In the genomic region with DNA sequence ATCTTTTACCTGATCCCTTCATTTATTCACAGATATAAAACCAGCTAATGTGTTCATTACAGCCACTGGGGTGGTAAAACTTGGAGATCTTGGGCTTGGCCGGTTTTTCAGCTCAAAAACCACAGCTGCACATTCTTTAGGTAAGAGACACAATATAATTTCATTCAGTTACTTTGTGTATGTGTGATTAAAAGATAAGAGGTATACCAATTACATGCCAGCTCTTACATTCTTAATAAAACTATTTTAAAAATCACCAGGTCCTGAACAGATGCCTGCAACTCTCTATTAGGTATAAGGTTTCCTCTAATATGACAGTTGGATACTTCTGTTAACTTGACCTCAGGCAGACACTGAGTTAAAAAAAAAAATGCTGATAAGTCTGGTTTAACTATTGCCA, we compare ENCODE assay signal across 16 cellular contexts.
"Had no signal": no experiment of that assay in that cellular context is flagged by ENCODE, and none has a peak within 500 bp of the region (broad histone marks: within the 10 kb centered on the region; RNA-seq: fewer than 3 reads in every experiment).

No MANE protein-coding gene starts in this region.

- H3K27ac ChIP-seq: cardiac muscle cell, epithelial cell of prostate, heart left ventricle, left lung, transverse colon, vagina had no signal

- H3K4me1 ChIP-seq: vagina had no signal

- H3K27me3 Mint-ChIP-seq: activated naive CD8-positive, alpha-beta T cell; naive B cell; progenitor cell of endocrine pancreas; stimulated activated naive CD8-positive, alpha-beta T cell treated with anti-CD3 and anti-CD28 coated beads, Interleukin-15, Interleukin-2, amounts not matched to agents 100 ng/mL and 50 ng/mL, for 24 hours had no signal

- H3K4me3 Mint-ChIP-seq: activated naive CD8-positive, alpha-beta T cell; activated T-helper 1 cell treated with anti-CD3 and anti-CD28 coated beads, Interleukin-12 subunit alpha, Interleukin-12 subunit beta, Interleukin-2, Interleukin-4 antibody, amounts not matched to agents 30 ng/mL and 10 ng/mL and 1 ng/mL, durations not matched to agents 14 hours and 24 hours and 36 hours; naive B cell; neural crest cell; stimulated activated naive CD8-positive, alpha-beta T cell treated with anti-CD3 and anti-CD28 coated beads, Interleukin-15, Interleukin-2, amounts not matched to agents 100 ng/mL and 50 ng/mL, for 24 hours had no signal

- H3K36me3 ChIP-seq: cardiac muscle cell, left lung, vagina had no signal

- H3K4me1 Mint-ChIP-seq: neural crest cell had no signal

- H3K4me3 ChIP-seq: cardiac muscle cell, heart left ventricle, left lung, transverse colon, vagina had no signal

- DNase-seq: activated CD4-positive, alpha-beta T cell treated with anti-CD3 and anti-CD28 coated beads, Interleukin-2, amount 50 U/mL, for 48 hours; activated T-cell treated with anti-CD3 and anti-CD28 coated beads for 4 hours; dermis blood vessel endothelial cell; effector memory CD4-positive, alpha-beta T cell; heart left ventricle; left lung; naive B cell; transverse colon had no signal

- ATAC-seq: heart left ventricle, left lung had no signal

- H3K27me3 ChIP-seq: cardiac muscle cell, heart left ventricle, left lung, transverse colon, vagina had no signal

- H3K27ac Mint-ChIP-seq: activated naive CD8-positive, alpha-beta T cell; activated T-helper 1 cell treated with anti-CD3 and anti-CD28 coated beads, Interleukin-12 subunit alpha, Interleukin-12 subunit beta, Interleukin-2, Interleukin-4 antibody, amounts not matched to agents 30 ng/mL and 10 ng/mL and 1 ng/mL, durations not matched to agents 14 hours and 24 hours and 36 hours; naive B cell; progenitor cell of endocrine pancreas; stimulated activated naive CD8-positive, alpha-beta T cell treated with anti-CD3 and anti-CD28 coated beads, Interleukin-15, Interleukin-2, amounts not matched to agents 100 ng/mL and 50 ng/mL, for 24 hours had no signal

- H3K9me3 Mint-ChIP-seq: activated T-helper 1 cell treated with anti-CD3 and anti-CD28 coated beads, Interleukin-12 subunit alpha, Interleukin-12 subunit beta, Interleukin-2, Interleukin-4 antibody, amounts not matched to agents 30 ng/mL and 10 ng/mL and 1 ng/mL, durations not matched to agents 14 hours and 24 hours and 36 hours; naive B cell; neural crest cell; stimulated activated naive CD8-positive, alpha-beta T cell treated with anti-CD3 and anti-CD28 coated beads, Interleukin-15, Interleukin-2, amounts not matched to agents 100 ng/mL and 50 ng/mL, for 24 hours had no signal

- H3K9me3 ChIP-seq: heart left ventricle, left lung, transverse colon, vagina had no signal
